20 cellular contexts compared by ENCODE assay signal in the genomic region with DNA sequence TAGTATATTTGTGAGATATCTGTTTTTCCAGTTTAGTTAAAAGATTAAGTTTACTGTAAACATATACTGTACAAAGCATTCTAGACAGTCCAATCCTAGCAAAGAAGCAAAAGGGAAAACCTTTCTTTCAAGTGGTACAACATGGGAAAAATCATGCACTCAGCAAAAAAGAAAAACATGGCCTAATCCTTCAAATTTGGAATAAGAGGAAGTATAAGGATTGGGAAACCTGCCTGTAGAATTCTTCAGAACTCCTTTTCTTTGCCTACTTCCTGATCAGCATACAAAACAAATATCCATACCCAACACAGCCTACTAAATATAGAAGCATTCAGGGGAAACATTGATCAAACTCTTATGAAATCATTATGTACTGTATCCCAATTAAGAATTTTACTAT. TPM values are rescaled to one million over a fixed set of nuclear protein-coding genes. Genes with fewer than 3 reads are reported as not detected.
DNase-seq lines count a peak whose midpoint lies in the region; ATAC-seq and TF ChIP-seq lines count a peak whose summit lies in the region.
"Had no signal": no experiment of that assay in that cellular context is flagged by ENCODE, and none has a peak within 500 bp of the region (broad histone marks: within the 10 kb centered on the region; RNA-seq: fewer than 3 reads in every experiment).

No MANE protein-coding gene starts in this region.

- H3K36me3 Mint-ChIP-seq in T-cell (peaks cover 46% of the 10 kb centered on the region), mesothelial cell of epicardium (peaks cover 35% of the 10 kb centered on the region), chondrocyte (ENCODE audit: low read depth) (peaks cover 16% of the 10 kb centered on the region)
- H3K36me3 Mint-ChIP-seq in stimulated activated naive B cell treated with anti-CD40 and anti-IgM and Interleukin-4, amounts not matched to agents 10 μg/mL and 1 μg/mL and 100 μg/mL, for 72 hours: peaks cover 43 to 58% of the 10 kb centered on the region in 2 donors

- H3K27ac ChIP-seq in breast epithelium (peak overlapping the region; percentile 13 to 60), mammary epithelial cell (ENCODE audit: insufficient read depth, low read depth, low read length) (no peak overlapping the region)

- ATAC-seq in T-cell (replicated peaks in 1 of 4) (no peak), left colon (peak; percentile 52), GM19452 (IDR thresholded peaks at IDR 0.05; ENCODE audit: unreplicated experiment) (no peak)
- ATAC-seq in stimulated activated naive B cell treated with anti-CD40 and anti-IgM and Interleukin-4, amounts not matched to agents 10 μg/mL and 1 μg/mL and 100 μg/mL, for 72 hours (replicated peaks): no peak
- ATAC-seq: Panc1 had no signal

- no peaks in the 10 kb centered on the region for H4K20me1 ChIP-seq in mammary epithelial cell (ENCODE audit: insufficient read depth, low read length)

- POLR2A ChIA-PET in T-cell (lab: Charles Lee): interaction anchor here in 1 of 2 donors (0.5 kb wide), 1 partner anchor 554 kb away, joined by 3 read pairs; no protein-coding TSS in a partner anchor

- no peaks in the 10 kb centered on the region for H3K4me1 ChIP-seq in breast epithelium
- H3K4me1 ChIP-seq in mammary epithelial cell (ENCODE audit: insufficient read depth, low read length): no peaks in the 10 kb centered on the region

- no peak overlapping the region for H3K4me3 ChIP-seq in breast epithelium
- no peak overlapping the region for H3K4me3 ChIP-seq in mammary epithelial cell (replicated peaks in 1 of 3; ENCODE audit: insufficient read depth in 1 of 3, low read depth in 2 of 3, low read length in 3 of 3)
- H3K4me3 ChIP-seq: smooth muscle cell, upper lobe of left lung had no signal

- H3K9ac ChIP-seq in mammary epithelial cell (ENCODE audit: insufficient read depth, low read length): no peak overlapping the region
- H3K9ac ChIP-seq: SK-N-SH had no signal

- H3K27me3 Mint-ChIP-seq in T-cell (no peaks in the 10 kb centered on the region), mesothelial cell of epicardium (ENCODE audit: low read depth) (no peaks in the 10 kb centered on the region), chondrocyte (ENCODE audit: low read depth) (no peaks in the 10 kb centered on the region)
- H3K27me3 Mint-ChIP-seq in stimulated activated naive B cell treated with anti-CD40 and anti-IgM and Interleukin-4, amounts not matched to agents 10 μg/mL and 1 μg/mL and 100 μg/mL, for 72 hours: no peaks in the 10 kb centered on the region
- H3K27me3 Mint-ChIP-seq: activated naive CD8-positive, alpha-beta T cell; brain had no signal

- H3K27me3 ChIP-seq in breast epithelium (no peaks in the 10 kb centered on the region), mammary epithelial cell (ENCODE audit: insufficient read depth, low read length) (no peaks in the 10 kb centered on the region)
- H3K27me3 ChIP-seq: upper lobe of left lung had no signal

- BruUV-seq in mammary epithelial cell (replicated peaks; lab: Mats Ljungman, UMichigan): no TSS peak

- H3K9me3 Mint-ChIP-seq in T-cell (peaks cover 0 to 5% (median 5%) of the 10 kb centered on the region in 3 donors), mesothelial cell of epicardium (peaks cover 21% of the 10 kb centered on the region), chondrocyte (ENCODE audit: low read depth) (peaks cover 9% of the 10 kb centered on the region)
- peaks cover 4 to 7% of the 10 kb centered on the region in 2 donors for H3K9me3 Mint-ChIP-seq in stimulated activated naive B cell treated with anti-CD40 and anti-IgM and Interleukin-4, amounts not matched to agents 10 μg/mL and 1 μg/mL and 100 μg/mL, for 72 hours

- no peaks in the 10 kb centered on the region for H3K79me2 ChIP-seq in mammary epithelial cell (ENCODE audit: insufficient read depth, low read length)

- H3K4me2 ChIP-seq in mammary epithelial cell (ENCODE audit: insufficient read depth, low read depth, low read length): no peak overlapping the region
- H3K4me2 ChIP-seq: SK-N-SH, smooth muscle cell had no signal

- H3K36me3 ChIP-seq in breast epithelium: no peaks in the 10 kb centered on the region
- peaks cover 5% of the 10 kb centered on the region for H3K36me3 ChIP-seq in mammary epithelial cell (ENCODE audit: insufficient read depth, low read length)

- CTCF ChIA-PET in mammary epithelial cell (lab: Charles Lee; ENCODE audit: low non-redundant PET): no interaction called here
- CTCF ChIA-PET in T-cell (lab: Charles Lee): interaction anchor here in 1 of 2 donors (0.8 kb wide), 1 partner anchor 61 kb away, joined by 3 read pairs; no protein-coding TSS in a partner anchor

- no peak for DNase-seq in breast epithelium (ENCODE audit: low spot score in 2 of 2)
- DNase-seq in mammary epithelial cell: no peak
- no peak for DNase-seq in T-cell
- DNase-seq in left colon: no peak
- DNase-seq in stimulated activated naive B cell treated with anti-CD40 and anti-IgM and Interleukin-4, amounts not matched to agents 10 μg/mL and 1 μg/mL and 100 μg/mL, for 72 hours: no peak
- no peak for DNase-seq in mesothelial cell of epicardium (ENCODE audit: low spot score in 2 of 2, unreplicated experiment in 2 of 2)
- DNase-seq in chondrocyte (ENCODE audit: low spot score): no peak
- DNase-seq: activated CD4-positive, alpha-beta T cell treated with anti-CD3 and anti-CD28 coated beads, Interleukin-2, amount 50 U/mL, for 4 hours; H7; kidney glomerular epithelial cell; NCI-H1417 treated with DMSO at 0.1 percent for 48 hours; NCI-H2171 treated with DMSO at 0.1 percent for 48 hours; NCI-H82; SK-N-SH; upper lobe of left lung had no signal

- H3K4me1 Mint-ChIP-seq in T-cell: peaks cover 20 to 28% (median 26%) of the 10 kb centered on the region in 3 donors
- H3K4me1 Mint-ChIP-seq in stimulated activated naive B cell treated with anti-CD40 and anti-IgM and Interleukin-4, amounts not matched to agents 10 μg/mL and 1 μg/mL and 100 μg/mL, for 72 hours: peaks cover 13 to 27% of the 10 kb centered on the region in 2 donors
- H3K4me1 Mint-ChIP-seq in mesothelial cell of epicardium: peaks cover 5% of the 10 kb centered on the region
- H3K4me1 Mint-ChIP-seq in chondrocyte (ENCODE audit: low read depth): peaks cover 18% of the 10 kb centered on the region

- intact Hi-C loops in breast epithelium (cut with DNase I; ENCODE audit: low total_unique reads) (no loop called here), mammary epithelial cell (cut with micrococcal nuclease) (no loop called here), left colon (cut with DNase I, micrococcal nuclease) (no loop called here)

- H3K27ac Mint-ChIP-seq in T-cell (peak overlapping the region; percentile 53 to 60), mesothelial cell of epicardium (no peak overlapping the region), chondrocyte (ENCODE audit: unreplicated experiment) (no peak overlapping the region)
- peak overlapping the region; percentile 47 for H3K27ac Mint-ChIP-seq in stimulated activated naive B cell treated with anti-CD40 and anti-IgM and Interleukin-4, amounts not matched to agents 10 μg/mL and 1 μg/mL and 100 μg/mL, for 72 hours
- H3K27ac Mint-ChIP-seq: activated naive CD8-positive, alpha-beta T cell had no signal

- no peak for TF ChIP-seq POLR2A in breast epithelium (IDR thresholded peaks at IDR 0.05)

- no peak overlapping the region for H3K4me3 Mint-ChIP-seq in T-cell
- H3K4me3 Mint-ChIP-seq in stimulated activated naive B cell treated with anti-CD40 and anti-IgM and Interleukin-4, amounts not matched to agents 10 μg/mL and 1 μg/mL and 100 μg/mL, for 72 hours: no peak overlapping the region
- H3K4me3 Mint-ChIP-seq in mesothelial cell of epicardium: no peak overlapping the region
- no peak overlapping the region for H3K4me3 Mint-ChIP-seq in chondrocyte (ENCODE audit: unreplicated experiment)
- H3K4me3 Mint-ChIP-seq: activated naive CD8-positive, alpha-beta T cell; brain had no signal

- H2AFZ ChIP-seq in mammary epithelial cell (ENCODE audit: low read depth, low read length): no peak overlapping the region

- in situ Hi-C loops in mammary epithelial cell (cut with MboI; ENCODE audit: low sequenced_read_pairs in 2 of 2): no loop called here

- dilution Hi-C loops in mammary epithelial cell (cut with HindIII; ENCODE audit: low sequenced_read_pairs): no loop called here

- H3K9me3 ChIP-seq in breast epithelium (no peaks in the 10 kb centered on the region), mammary epithelial cell (replicated peaks; ENCODE audit: insufficient read depth, low read length) (no peaks in the 10 kb centered on the region)
- H3K9me3 ChIP-seq: SK-N-SH, upper lobe of left lung had no signal

- TF ChIP-seq CTCF in breast epithelium (IDR thresholded peaks at IDR 0.05) (no peak), mammary epithelial cell (conservative IDR thresholded peaks at IDR 0.05 in 1 of 2, IDR thresholded peaks at IDR 0.05 in 1 of 2; ENCODE audit: extremely low read depth in 1 of 2, insufficient read depth in 1 of 2, low read depth in 1 of 2, low read length in 2 of 2) (no peak), mesothelial cell of epicardium (IDR thresholded peaks at IDR 0.05; ENCODE audit: unreplicated experiment) (no peak), chondrocyte (IDR thresholded peaks at IDR 0.05) (no peak)

RNA-seq across cellular contexts. Expression of a gene that starts 45.4 kb away (rescaled TPM):
- 100 to 1,000 TPM in 2 of 3 donors, 10 to 100 TPM in 1; 83.6 to 144 (median 127) TPM for total RNA-seq in breast epithelium
- total RNA-seq in mammary epithelial cell: 10 to 100 TPM; 48.0 to 52.3 TPM
- 23.1 TPM for polyA plus RNA-seq in mammary epithelial cell
- polyA minus RNA-seq in mammary epithelial cell: 57.7 TPM
- total RNA-seq in T-cell: 10 to 100 TPM; 61.0 to 76.1 (median 75.2) TPM
- total RNA-seq in left colon: 10 to 100 TPM; 48.7 to 55.6 TPM
- total RNA-seq in mesothelial cell of epicardium: 50.3 to 53.4 TPM (median 52.5 TPM) in 3 replicates
- 81.4 to 93.0 TPM (median 82.3 TPM) in 3 replicates for total RNA-seq in chondrocyte

Comparison
In these comparisons a context has a peak if more than half of its experiments do, and no peak if none do; other contexts are left out.
1. H3K27ac Mint-ChIP-seq: peak in T-cell (2 of 2) and stimulated activated naive B cell treated with anti-CD40 and anti-IgM and Interleukin-4, amounts not matched to agents 10 μg/mL and 1 μg/mL and 100 μg/mL, for 72 hours (single experiment); none in mesothelial cell of epicardium (single experiment) and chondrocyte (single experiment).